ENCODE assay signal across 16 cellular contexts in the genomic region with DNA sequence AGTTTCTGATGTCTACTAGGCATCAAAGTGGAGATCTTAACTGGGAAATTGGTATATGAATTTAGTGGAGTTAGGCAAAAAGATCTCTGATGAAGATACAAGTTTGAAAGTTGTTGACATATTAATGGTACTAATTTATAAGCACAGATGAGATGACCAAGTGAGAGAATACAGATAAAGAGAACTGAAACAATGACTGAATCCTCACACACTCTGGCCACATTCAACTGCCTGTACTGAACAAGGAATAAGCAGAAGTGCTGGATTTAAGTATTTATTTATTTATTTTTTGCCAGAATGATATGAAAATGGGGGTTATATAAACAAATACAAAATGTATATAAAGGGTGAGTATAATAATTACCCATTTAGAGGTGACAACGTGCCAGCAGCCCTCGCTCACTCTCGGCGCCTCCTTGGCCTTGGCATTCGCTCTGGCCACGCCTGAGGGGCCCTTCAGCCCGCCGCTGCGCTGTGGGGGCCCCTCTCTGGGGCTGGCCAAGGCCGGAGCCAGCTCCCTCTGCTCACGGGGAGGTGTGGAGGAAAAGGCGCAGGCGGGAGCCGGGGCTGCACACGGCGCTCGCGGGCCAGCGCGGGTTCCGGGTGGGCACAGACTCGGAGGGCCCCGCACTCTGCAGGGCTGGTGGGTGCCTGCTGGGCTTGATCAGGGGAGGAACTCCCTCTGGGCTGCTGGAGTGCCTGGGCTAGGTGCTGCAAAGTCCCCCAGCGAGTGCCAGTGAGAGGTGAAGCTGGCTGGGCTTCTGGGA.
DNase-seq lines count a peak whose midpoint lies in the region; ATAC-seq, FAIRE-seq and TF ChIP-seq lines count a peak whose summit lies in the region.
"Had no signal": no experiment of that assay in that cellular context is flagged by ENCODE, and none has a peak within 500 bp of the region (broad histone marks: within the 10 kb centered on the region; RNA-seq: fewer than 3 reads in every experiment).

No MANE protein-coding gene starts in this region.

- RAD21 ChIA-PET in GM12878 (lab: Charles Lee; ENCODE audit: unreplicated experiment): no interaction called here

- H3K4me3 ChIP-seq in GM12878: no peak overlapping the region
- H3K4me3 ChIP-seq in testis: peak overlapping the region; percentile 37 to 56
- no peak overlapping the region for H3K4me3 ChIP-seq in HAP-1

- CTCF ChIA-PET in GM12878 (lab: Yijun Ruan, JAX): no interaction called here

- H3K27ac ChIP-seq in GM12878 (ENCODE audit: control insufficient read depth, insufficient read depth) (no peak overlapping the region), testis (no peak overlapping the region)
- H3K27ac ChIP-seq: C4-2B had no signal

- H2AFZ ChIP-seq in GM12878 (ENCODE audit: control insufficient read depth, low read depth, low read length): no peak overlapping the region

- BruUV-seq in GM12878 (replicated peaks; lab: Mats Ljungman, UMichigan): no TSS peak

- SMC1A ChIA-PET in GM12878 (lab: Charles Lee; ENCODE audit: uncharacterized antibody, unreplicated experiment): no interaction called here

- peak; percentile 85 for DNase-seq in MV-4-11 (lab: John Stamatoyannopoulos, UW)
- DNase-seq in NOMO-1 treated with dmso at 0.1 percent for 144 hours (lab: John Stamatoyannopoulos, UW; ENCODE audit: unreplicated experiment): peak; percentile 6
- DNase-seq in GM12878 (ENCODE audit: low read depth, low spot score): no peak
- DNase-seq in testis: no peak
- DNase-seq in HAP-1 (ENCODE audit: low spot score in 2 of 2): no peak
- no peak for DNase-seq in AG08395 (ENCODE audit: low spot score)
- DNase-seq: ACHN; AML-193; CD4-positive, alpha-beta memory T cell; GDM1; GOT3; H7; KG1 had no signal

- TF ChIP-seq CTCF in GM12878 (IDR thresholded peaks at IDR 0.05 in 2 of 3, conservative IDR thresholded peaks at IDR 0.05 in 1 of 3; ENCODE audit: control insufficient read depth in 2 of 3, extremely low read depth in 1 of 3, insufficient read depth in 1 of 3, low read depth in 3 of 3, low read length in 3 of 3) (no peak), testis (IDR thresholded peaks at IDR 0.05) (no peak)

- WGBS in GM12878 (ENCODE audit: insufficient coverage, insufficient replicate concordance, low lambda C conversion rate, missing lambda C conversion rate): 53% methylated on average over 21 of the region's 24 CpGs
- 59 to 84% methylated on average over 12 to 24 of the region's 24 CpGs for WGBS in testis, 2 donors

- POLR2A ChIA-PET in GM12878 (lab: Charles Lee): no interaction called here

- H3K27me3 ChIP-seq in GM12878 (replicated peaks in 1 of 2; ENCODE audit: control insufficient read depth in 2 of 2, insufficient read depth in 2 of 2, low read length in 1 of 2) (no peaks in the 10 kb centered on the region), testis (no peaks in the 10 kb centered on the region), HAP-1 (ENCODE audit: low read depth) (no peaks in the 10 kb centered on the region)

- peak; percentile 55 for ATAC-seq in GM12878
- ATAC-seq in HG02571 (IDR thresholded peaks at IDR 0.05; ENCODE audit: unreplicated experiment): no peak

- H3K9me3 ChIP-seq in GM12878 (replicated peaks; ENCODE audit: control insufficient read depth, insufficient read depth, low read length) (no peaks in the 10 kb centered on the region), testis (no peaks in the 10 kb centered on the region), HAP-1 (no peaks in the 10 kb centered on the region)

- in situ Hi-C loops in GM12878 (cut with MboI): no loop called here
- in situ Hi-C loops in HAP-1 (cut with MboI; ENCODE audit: low sequenced_read_pairs): no loop called here

- H3K79me2 ChIP-seq in GM12878 (ENCODE audit: control insufficient read depth, insufficient read depth, low read length): no peaks in the 10 kb centered on the region

- H3K36me3 ChIP-seq in GM12878 (ENCODE audit: control insufficient read depth in 2 of 2, insufficient read depth in 2 of 2, low read length in 1 of 2): no peaks in the 10 kb centered on the region
- no peaks in the 10 kb centered on the region for H3K36me3 ChIP-seq in testis (ENCODE audit: low read depth, missing control alignments)
- no peaks in the 10 kb centered on the region for H3K36me3 ChIP-seq in HAP-1 (replicated peaks)

- no peaks in the 10 kb centered on the region for H3K4me1 ChIP-seq in GM12878 (ENCODE audit: control insufficient read depth, insufficient read depth, low read length)
- no peaks in the 10 kb centered on the region for H3K4me1 ChIP-seq in testis
- H3K4me1 ChIP-seq in HAP-1: no peaks in the 10 kb centered on the region

- H3K9ac ChIP-seq in GM12878 (ENCODE audit: control insufficient read depth, insufficient read depth, low read length): no peak overlapping the region

- intact Hi-C loops in GM12878 (cut with micrococcal nuclease; ENCODE audit: unreplicated experiment): no loop called here
- intact Hi-C loops in testis (cut with DNase I; ENCODE audit: low total_unique reads): no loop called here

- H4K20me1 ChIP-seq in GM12878 (ENCODE audit: control insufficient read depth, insufficient read depth): no peaks in the 10 kb centered on the region

- TF ChIP-seq POLR2A in GM12878 (IDR thresholded peaks at IDR 0.05; ENCODE audit: low read depth, low read length) (no peak), testis (IDR thresholded peaks at IDR 0.05) (no peak)

- TF ChIP-seq EP300 in GM12878 (IDR thresholded peaks at IDR 0.05; ENCODE audit: borderline replicate concordance in 1 of 2, control insufficient read depth in 1 of 2, low read depth in 2 of 2, low read length in 2 of 2): no peak

- no peak for FAIRE-seq in GM12878 (lab: Jason Lieb, UNC)
- FAIRE-seq: A204.1 had no signal

- TF ChIP-seq RAD21 in GM12878 (IDR thresholded peaks at IDR 0.05; ENCODE audit: insufficient read depth, low read depth, low read length): no peak

- no peak overlapping the region for H3K4me2 ChIP-seq in GM12878 (ENCODE audit: control insufficient read depth, insufficient read depth)

TF ChIP-seq in GM12878, 131 proteins besides CTCF, POLR2A, EP300 and RAD21 (continues in another document):
- TF ChIP-seq ZNF384 (IDR thresholded peaks at IDR 0.05; ENCODE audit: borderline replicate concordance, low read depth, low read length): no peak
- TF ChIP-seq SREBF1 (IDR thresholded peaks at IDR 0.05; ENCODE audit: low read length): no peak
- TF ChIP-seq STAT3 (IDR thresholded peaks at IDR 0.05; ENCODE audit: low read depth, low read length): no peak
- TF ChIP-seq NFXL1 (IDR thresholded peaks at IDR 0.05; ENCODE audit: borderline replicate concordance): no peak
- no peak for TF ChIP-seq ESRRA (IDR thresholded peaks at IDR 0.05; ENCODE audit: low read length)
- no peak for TF ChIP-seq SP1 (IDR thresholded peaks at IDR 0.05; ENCODE audit: low read depth, low read length)
- no peak for TF ChIP-seq TAF1 (IDR thresholded peaks at IDR 0.05; ENCODE audit: borderline replicate concordance, low read depth, low read length)
- TF ChIP-seq STAT1 (conservative IDR thresholded peaks at IDR 0.05): no peak
- TF ChIP-seq, protein P1, sequence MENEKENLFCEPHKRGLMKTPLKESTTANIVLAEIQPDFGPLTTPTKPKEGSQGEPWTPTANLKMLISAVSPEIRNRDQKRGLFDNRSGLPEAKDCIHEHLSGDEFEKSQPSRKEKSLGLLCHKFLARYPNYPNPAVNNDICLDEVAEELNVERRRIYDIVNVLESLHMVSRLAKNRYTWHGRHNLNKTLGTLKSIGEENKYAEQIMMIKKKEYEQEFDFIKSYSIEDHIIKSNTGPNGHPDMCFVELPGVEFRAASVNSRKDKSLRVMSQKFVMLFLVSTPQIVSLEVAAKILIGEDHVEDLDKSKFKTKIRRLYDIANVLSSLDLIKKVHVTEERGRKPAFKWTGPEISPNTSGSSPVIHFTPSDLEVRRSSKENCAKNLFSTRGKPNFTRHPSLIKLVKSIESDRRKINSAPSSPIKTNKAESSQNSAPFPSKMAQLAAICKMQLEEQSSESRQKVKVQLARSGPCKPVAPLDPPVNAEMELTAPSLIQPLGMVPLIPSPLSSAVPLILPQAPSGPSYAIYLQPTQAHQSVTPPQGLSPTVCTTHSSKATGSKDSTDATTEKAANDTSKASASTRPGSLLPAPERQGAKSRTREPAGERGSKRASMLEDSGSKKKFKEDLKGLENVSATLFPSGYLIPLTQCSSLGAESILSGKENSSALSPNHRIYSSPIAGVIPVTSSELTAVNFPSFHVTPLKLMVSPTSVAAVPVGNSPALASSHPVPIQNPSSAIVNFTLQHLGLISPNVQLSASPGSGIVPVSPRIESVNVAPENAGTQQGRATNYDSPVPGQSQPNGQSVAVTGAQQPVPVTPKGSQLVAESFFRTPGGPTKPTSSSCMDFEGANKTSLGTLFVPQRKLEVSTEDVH (IDR thresholded peaks at IDR 0.05; ENCODE audit: low read depth, partially characterized antibody): no peak
- TF ChIP-seq, protein P2, sequence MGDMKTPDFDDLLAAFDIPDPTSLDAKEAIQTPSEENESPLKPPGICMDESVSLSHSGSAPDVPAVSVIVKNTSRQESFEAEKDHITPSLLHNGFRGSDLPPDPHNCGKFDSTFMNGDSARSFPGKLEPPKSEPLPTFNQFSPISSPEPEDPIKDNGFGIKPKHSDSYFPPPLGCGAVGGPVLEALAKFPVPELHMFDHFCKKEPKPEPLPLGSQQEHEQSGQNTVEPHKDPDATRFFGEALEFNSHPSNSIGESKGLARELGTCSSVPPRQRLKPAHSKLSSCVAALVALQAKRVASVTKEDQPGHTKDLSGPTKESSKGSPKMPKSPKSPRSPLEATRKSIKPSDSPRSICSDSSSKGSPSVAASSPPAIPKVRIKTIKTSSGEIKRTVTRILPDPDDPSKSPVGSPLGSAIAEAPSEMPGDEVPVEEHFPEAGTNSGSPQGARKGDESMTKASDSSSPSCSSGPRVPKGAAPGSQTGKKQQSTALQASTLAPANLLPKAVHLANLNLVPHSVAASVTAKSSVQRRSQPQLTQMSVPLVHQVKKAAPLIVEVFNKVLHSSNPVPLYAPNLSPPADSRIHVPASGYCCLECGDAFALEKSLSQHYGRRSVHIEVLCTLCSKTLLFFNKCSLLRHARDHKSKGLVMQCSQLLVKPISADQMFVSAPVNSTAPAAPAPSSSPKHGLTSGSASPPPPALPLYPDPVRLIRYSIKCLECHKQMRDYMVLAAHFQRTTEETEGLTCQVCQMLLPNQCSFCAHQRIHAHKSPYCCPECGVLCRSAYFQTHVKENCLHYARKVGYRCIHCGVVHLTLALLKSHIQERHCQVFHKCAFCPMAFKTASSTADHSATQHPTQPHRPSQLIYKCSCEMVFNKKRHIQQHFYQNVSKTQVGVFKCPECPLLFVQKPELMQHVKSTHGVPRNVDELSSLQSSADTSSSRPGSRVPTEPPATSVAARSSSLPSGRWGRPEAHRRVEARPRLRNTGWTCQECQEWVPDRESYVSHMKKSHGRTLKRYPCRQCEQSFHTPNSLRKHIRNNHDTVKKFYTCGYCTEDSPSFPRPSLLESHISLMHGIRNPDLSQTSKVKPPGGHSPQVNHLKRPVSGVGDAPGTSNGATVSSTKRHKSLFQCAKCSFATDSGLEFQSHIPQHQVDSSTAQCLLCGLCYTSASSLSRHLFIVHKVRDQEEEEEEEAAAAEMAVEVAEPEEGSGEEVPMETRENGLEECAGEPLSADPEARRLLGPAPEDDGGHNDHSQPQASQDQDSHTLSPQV (IDR thresholded peaks at IDR 0.05): no peak
- TF ChIP-seq EED (IDR thresholded peaks at IDR 0.05; ENCODE audit: low read depth): no peak

Comparison
In these comparisons a context has a peak if more than half of its experiments do, and no peak if none do; other contexts are left out.
1. DNase-seq: peak in MV-4-11 (single experiment) and NOMO-1 treated with dmso at 0.1 percent for 144 hours (single experiment); none in GM12878 (single experiment), testis (single experiment), HAP-1 (0 of 2) and AG08395 (single experiment).
2. H3K4me3 ChIP-seq: peak in testis (2 of 2); none in GM12878 (single experiment) and HAP-1 (single experiment).